ENCODE assay signal across 13 cellular contexts in genomic region chr6:33978593-33979150, GRCh38.
"Had no signal": no experiment of that assay in that cellular context is flagged by ENCODE, and none has a peak within 500 bp of the region (broad histone marks: within the 10 kb centered on the region; RNA-seq: fewer than 3 reads in every experiment).

No MANE protein-coding gene starts in this region.

- ATAC-seq: left cardiac atrium, mucosa of descending colon, natural killer cell had no signal

- H3K27ac ChIP-seq: cardiac muscle cell, esophagus muscularis mucosa, upper lobe of left lung had no signal

- DNase-seq: activated CD4-positive, alpha-beta T cell treated with anti-CD3 and anti-CD28 coated beads for 1 hour; activated CD4-positive, alpha-beta T cell treated with anti-CD3 and anti-CD28 coated beads, Interleukin-2, amount 50 U/mL, for 48 hours; activated CD8-positive, alpha-beta memory T cell treated with anti-CD3 and anti-CD28 coated beads, Interleukin-2, amount 50 U/mL, for 48 hours; activated naive CD4-positive, alpha-beta T cell treated with Interleukin-2 at 50 U/mL for 16 hours; left cardiac atrium; mammary epithelial cell; natural killer cell; stimulated activated CD4-positive, alpha-beta T cell treated with anti-CD3 and anti-CD28 coated beads, Interleukin-2, amount 100 ng/mL, for 48 hours; stimulated activated naive CD4-positive, alpha-beta T cell treated with Interleukin-2 at 50 U/mL for 16 hours; upper lobe of left lung had no signal
